In the genomic region with DNA sequence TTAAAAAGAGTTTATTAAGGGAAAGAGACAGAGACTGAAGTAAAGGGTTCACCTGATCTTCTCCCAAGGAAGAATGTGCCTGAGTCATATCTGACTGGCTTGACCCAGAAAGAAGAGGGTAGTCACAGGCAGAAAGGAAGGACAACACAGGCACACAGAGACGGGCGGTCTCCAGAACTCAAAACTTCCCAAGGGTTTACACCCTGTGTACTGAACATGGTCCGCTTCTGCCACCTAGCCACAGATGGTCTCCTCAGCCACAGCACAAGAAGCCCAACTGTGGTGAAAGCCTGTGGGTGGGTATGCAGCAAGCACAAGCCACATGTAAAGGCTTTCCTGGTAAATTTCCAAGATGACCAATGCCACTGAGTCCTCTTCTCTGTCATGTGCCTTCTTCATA, we compare ENCODE assay signal across 11 cellular contexts. TPM values are rescaled to one million over a fixed set of nuclear protein-coding genes. Genes with fewer than 3 reads are reported as not detected.
DNase-seq lines count a peak whose midpoint lies in the region; ATAC-seq and TF ChIP-seq lines count a peak whose summit lies in the region.
"Had no signal": no experiment of that assay in that cellular context is flagged by ENCODE, and none has a peak within 500 bp of the region (broad histone marks: within the 10 kb centered on the region; RNA-seq: fewer than 3 reads in every experiment).

No MANE protein-coding gene starts in this region.

- no peaks in the 10 kb centered on the region for H3K79me2 ChIP-seq in mammary epithelial cell (ENCODE audit: insufficient read depth, low read length)

- intact Hi-C loops in mammary epithelial cell (cut with micrococcal nuclease), result loop anchor here (10.0 kb wide), 1 partner anchor 467 kb away; no protein-coding TSS in a partner anchor

- H3K36me3 ChIP-seq in mammary epithelial cell (ENCODE audit: insufficient read depth, low read length), result no peaks in the 10 kb centered on the region

- in situ Hi-C loops in mammary epithelial cell (cut with MboI; ENCODE audit: low sequenced_read_pairs in 2 of 2), result loop anchor here (5.0 to 10.0 kb wide), 2 partner anchors 125 to 127 kb away; no protein-coding TSS in a partner anchor

- no peaks in the 10 kb centered on the region for H4K20me1 ChIP-seq in mammary epithelial cell (ENCODE audit: insufficient read depth, low read length)

- no TSS peak for BruUV-seq in mammary epithelial cell (replicated peaks; lab: Mats Ljungman, UMichigan)

- WGBS in mammary epithelial cell (ENCODE audit: low coverage, missing lambda C conversion rate), result 71% methylated on average over 2 of the region's 3 CpGs

- H3K4me1 ChIP-seq in mammary epithelial cell (ENCODE audit: insufficient read depth, low read length), result peaks cover 32% of the 10 kb centered on the region

- no peak overlapping the region for H3K4me3 ChIP-seq in mammary epithelial cell (replicated peaks in 1 of 3; ENCODE audit: insufficient read depth in 1 of 3, low read depth in 2 of 3, low read length in 3 of 3)

- dilution Hi-C loops in mammary epithelial cell (cut with HindIII; ENCODE audit: low sequenced_read_pairs), result no loop called here

- peak overlapping the region; percentile 71 for H3K27ac ChIP-seq in mammary epithelial cell (ENCODE audit: insufficient read depth, low read depth, low read length)

- TF ChIP-seq CTCF in LNCAP (IDR thresholded peaks at IDR 0.05), result peak; percentile 39; the same call in 1 of the 2 replicates
- TF ChIP-seq CTCF in mammary epithelial cell (conservative IDR thresholded peaks at IDR 0.05 in 1 of 2, IDR thresholded peaks at IDR 0.05 in 1 of 2; ENCODE audit: extremely low read depth in 1 of 2, insufficient read depth in 1 of 2, low read depth in 1 of 2, low read length in 2 of 2), result peak; percentile 7 to 42

- DNase-seq in COR-L47 (lab: John Stamatoyannopoulos, UW) (peak; percentile 26), mammary epithelial cell (peak; percentile 70), lung microvascular endothelial cell (ENCODE audit: low read depth in 2 of 2) (peak; percentile 13 to 64), GF-D8 (lab: John Stamatoyannopoulos, UW) (no peak), D341Med (ENCODE audit: low spot score) (no peak), NCI-H345 treated with DMSO at 0.1 percent for 48 hours (lab: John Stamatoyannopoulos, UW; ENCODE audit: unreplicated experiment) (no peak)
- DNase-seq: activated CD8-positive, alpha-beta T cell treated with anti-CD3 and anti-CD28 coated beads for 36 hours; NCI-H1930 had no signal

- ATAC-seq in HG03039 (IDR thresholded peaks at IDR 0.05; ENCODE audit: unreplicated experiment), result no peak
- ATAC-seq: activated CD8-positive, alpha-beta T cell treated with anti-CD3 and anti-CD28 coated beads for 36 hours had no signal

- H3K9ac ChIP-seq in mammary epithelial cell (ENCODE audit: insufficient read depth, low read length), result peak overlapping the region; percentile 43

- no peaks in the 10 kb centered on the region for H3K9me3 ChIP-seq in mammary epithelial cell (replicated peaks; ENCODE audit: insufficient read depth, low read length)

- H3K27me3 ChIP-seq in mammary epithelial cell (ENCODE audit: insufficient read depth, low read length), result no peaks in the 10 kb centered on the region

- H2AFZ ChIP-seq in mammary epithelial cell (ENCODE audit: low read depth, low read length), result no peak overlapping the region

- H3K4me2 ChIP-seq in mammary epithelial cell (ENCODE audit: insufficient read depth, low read depth, low read length), result peak overlapping the region; percentile 58

- CTCF ChIA-PET in mammary epithelial cell (lab: Charles Lee; ENCODE audit: low non-redundant PET), result interaction anchor here (0.5 kb wide), 1 partner anchor 23 kb away, joined by 3 read pairs; no protein-coding TSS in a partner anchor

RNA-seq across cellular contexts. Expression of a gene that starts 17.2 kb away (rescaled TPM):
- total RNA-seq in mammary epithelial cell, result under 1 TPM; 0.50 to 0.54 TPM
- 0.19 TPM for polyA plus RNA-seq in mammary epithelial cell
- polyA minus RNA-seq in mammary epithelial cell, result not detected
- total RNA-seq in lung microvascular endothelial cell, result under 0.01 TPM in 2 replicates

RNA-seq across cellular contexts. Expression of a gene that starts 20.4 kb away (rescaled TPM):
- total RNA-seq in mammary epithelial cell, result not detected
- not detected for polyA plus RNA-seq in mammary epithelial cell
- polyA minus RNA-seq in mammary epithelial cell, result not detected
- not detected in 2 replicates for total RNA-seq in lung microvascular endothelial cell
- total RNA-seq: activated CD8-positive, alpha-beta T cell treated with anti-CD3 and anti-CD28 coated beads for 36 hours; pulmonary artery endothelial cell had no signal

RNA-seq across cellular contexts. Expression of a gene that starts 31.2 kb away (rescaled TPM):
- total RNA-seq in mammary epithelial cell (not detected), lung microvascular endothelial cell (not detected in 2 replicates)
- not detected for polyA plus RNA-seq in mammary epithelial cell
- not detected for polyA minus RNA-seq in mammary epithelial cell
- total RNA-seq: activated CD8-positive, alpha-beta T cell treated with anti-CD3 and anti-CD28 coated beads for 36 hours; pulmonary artery endothelial cell had no signal

RNA-seq across cellular contexts. Expression of a gene that starts 50.3 kb away (rescaled TPM):
- total RNA-seq in mammary epithelial cell, result 10 to 100 TPM in 1 of 2 donors, 1 to 10 TPM in 1; 9.3 to 22.2 TPM
- 10.0 TPM for polyA plus RNA-seq in mammary epithelial cell
- polyA minus RNA-seq in mammary epithelial cell, result 5.1 TPM
- 8.5 TPM in 2 replicates for total RNA-seq in lung microvascular endothelial cell

RNA-seq across cellular contexts. Expression of a gene that starts 50.9 kb away (rescaled TPM):
- total RNA-seq in mammary epithelial cell (10 to 100 TPM; 18.5 to 29.1 TPM), lung microvascular endothelial cell (10.7 and 10.9 TPM in 2 replicates)
- polyA plus RNA-seq in mammary epithelial cell, result 12.5 TPM
- 20.7 TPM for polyA minus RNA-seq in mammary epithelial cell

Comparison
In these comparisons a context has a peak if more than half of its experiments do, and no peak if none do; other contexts are left out.
1. DNase-seq: peak in COR-L47 (single experiment), mammary epithelial cell (single experiment) and lung microvascular endothelial cell (2 of 2); none in GF-D8 (single experiment), D341Med (single experiment) and NCI-H345 treated with DMSO at 0.1 percent for 48 hours (single experiment).